ENCODE assay signal across 9 cellular contexts in the genomic region with DNA sequence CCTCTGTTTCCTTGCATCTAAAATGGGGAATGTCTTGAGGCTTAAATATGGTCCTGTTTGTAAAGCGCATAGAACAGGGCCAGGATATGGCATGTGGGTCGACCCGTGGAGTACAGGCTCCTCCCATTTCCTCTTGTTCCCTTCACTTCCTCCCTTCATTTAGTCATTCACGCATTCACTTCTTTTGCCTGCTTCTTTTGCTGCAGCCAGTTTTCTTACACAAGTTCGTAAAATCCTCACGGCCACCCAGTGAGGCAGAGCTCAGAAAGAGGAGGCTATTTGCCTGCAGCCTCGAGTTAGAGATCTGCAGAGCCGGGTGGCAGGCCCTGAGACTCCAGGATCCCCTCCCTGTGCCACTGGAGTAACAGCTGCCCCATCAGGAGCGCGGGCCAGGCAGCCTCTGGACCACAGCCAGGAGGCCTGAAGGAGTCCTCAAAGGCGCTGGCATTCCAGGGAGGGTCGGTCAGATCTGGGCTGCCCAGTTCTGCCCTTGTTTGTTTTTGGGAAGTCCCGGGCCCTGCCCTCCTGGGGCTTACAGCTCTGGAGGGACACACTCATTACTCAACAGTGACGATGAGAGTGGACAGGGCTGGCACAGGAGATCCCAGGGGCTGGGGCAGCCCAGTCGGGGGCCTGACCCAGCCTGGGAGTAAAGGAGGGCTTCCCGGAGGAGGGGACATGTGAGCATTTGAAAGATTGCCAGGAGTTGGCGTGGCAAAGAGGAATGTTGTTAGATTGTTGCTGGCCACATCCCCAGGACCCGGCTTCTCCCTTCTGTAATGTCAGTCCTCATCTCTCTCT. TPM values are rescaled to one million over a fixed set of nuclear protein-coding genes. Genes with fewer than 3 reads are reported as not detected.
DNase-seq lines count a peak whose midpoint lies in the region; ATAC-seq, FAIRE-seq and TF ChIP-seq lines count a peak whose summit lies in the region.
"Had no signal": no experiment of that assay in that cellular context is flagged by ENCODE, and none has a peak within 500 bp of the region (broad histone marks: within the 10 kb centered on the region; RNA-seq: fewer than 3 reads in every experiment).

No MANE protein-coding gene starts in this region.

- H3K9ac ChIP-seq in Karpas-422 (ENCODE audit: low read length) = peak overlapping the region; percentile 61; the same call in 1 of the 2 replicates
- H3K9ac ChIP-seq in kidney (ENCODE audit: low read length in 2 of 2) = peak overlapping the region in 1 of 2 donors; percentile 24

- H3K9me2 ChIP-seq in Karpas-422 (replicated peaks; ENCODE audit: insufficient read depth, low read length) = no peaks in the 10 kb centered on the region

- H3K27ac Mint-ChIP-seq in type B pancreatic cell = peak overlapping the region; percentile 53

- no peak for TF ChIP-seq CTCF in adrenal gland (IDR thresholded peaks at IDR 0.05)
- no peak for TF ChIP-seq CTCF in kidney (IDR thresholded peaks at IDR 0.05; ENCODE audit: borderline replicate concordance, extremely low read depth, insufficient read depth)
- TF ChIP-seq CTCF in type B pancreatic cell (conservative IDR thresholded peaks at IDR 0.05) = no peak

- H3K4me1 Mint-ChIP-seq in type B pancreatic cell (ENCODE audit: unreplicated experiment) = peaks cover 35% of the 10 kb centered on the region

- H3K27me3 Mint-ChIP-seq in type B pancreatic cell = no peaks in the 10 kb centered on the region

- H3K9me3 ChIP-seq in Karpas-422 (ENCODE audit: low read length) = no peaks in the 10 kb centered on the region
- no peaks in the 10 kb centered on the region for H3K9me3 ChIP-seq in adrenal gland (replicated peaks in 1 of 3)
- H3K9me3 ChIP-seq in kidney (ENCODE audit: control insufficient read depth in 1 of 2, low read length in 2 of 2) = no peaks in the 10 kb centered on the region

- no peak for FAIRE-seq in kidney (lab: Jason Lieb, UNC)

- peak overlapping the region; percentile 43; the same call in 1 of the 2 replicates for H3K27ac ChIP-seq in Karpas-422 (ENCODE audit: low read length)
- peak overlapping the region in 4 of 5 donors; percentile 36 to 82 (median 76) for H3K27ac ChIP-seq in adrenal gland
- H3K27ac ChIP-seq in kidney (ENCODE audit: low read depth in 2 of 2, low read length in 2 of 2) = peak overlapping the region; percentile 40 to 41

- TF ChIP-seq POLR2A in adrenal gland (IDR thresholded peaks at IDR 0.05) = no peak

- peak overlapping the region; percentile 79 for H3K4me2 ChIP-seq in Karpas-422 (ENCODE audit: low read depth, low read length, poor library complexity, severe bottlenecking)

- H4K20me1 ChIP-seq in Karpas-422 (ENCODE audit: insufficient read depth, low read depth, low read length) = peaks cover 22% of the 10 kb centered on the region

- H3K4me3 Mint-ChIP-seq in type B pancreatic cell = peak overlapping the region; percentile 34

- H3K36me3 ChIP-seq in Karpas-422 (ENCODE audit: insufficient read depth, low read length) (peaks cover 18% of the 10 kb centered on the region), adrenal gland (replicated peaks in 1 of 2) (peaks cover 0 to 19% of the 10 kb centered on the region in 2 donors), kidney (ENCODE audit: control insufficient read depth in 1 of 2, insufficient read depth in 2 of 2, low read length in 2 of 2) (peaks cover 11 to 17% of the 10 kb centered on the region in 2 donors)

- peaks cover 4% of the 10 kb centered on the region for H3K36me3 Mint-ChIP-seq in type B pancreatic cell

- DNase-seq in DMS 273 treated with DMSO at 0.1 percent for 48 hours (lab: John Stamatoyannopoulos, UW) = peak; percentile 22
- DNase-seq in Karpas-422 = no peak
- DNase-seq in adrenal gland = peak in 6 of 7 donors; percentile 61 to 79 (median 74)
- DNase-seq in kidney = peak; percentile 91
- DNase-seq in type B pancreatic cell (ENCODE audit: extremely low spot score, unreplicated experiment) = no peak
- no peak for DNase-seq in NCI-H510A (lab: John Stamatoyannopoulos, UW)
- no peak for DNase-seq in putamen (ENCODE audit: low spot score)

- intact Hi-C loops in adrenal gland (cut with DNase I) = no loop called here
- intact Hi-C loops in kidney (cut with DNase I) = no loop called here

- no peaks in the 10 kb centered on the region for H3K9me3 Mint-ChIP-seq in type B pancreatic cell

- ATAC-seq in GM19397 (IDR thresholded peaks at IDR 0.05; ENCODE audit: unreplicated experiment) = no peak

- WGBS in adrenal gland, 4 donors = 24 to 31% (median 25%) methylated on average over 11 to 18 of the region's 18 CpGs

- H3K4me1 ChIP-seq in Karpas-422 (ENCODE audit: low read length) (peaks cover 44% of the 10 kb centered on the region), adrenal gland (replicated peaks in 1 of 2) (peaks cover 35 to 61% of the 10 kb centered on the region in 2 donors), kidney (ENCODE audit: control insufficient read depth in 1 of 2, insufficient read depth in 1 of 2, low read depth in 1 of 2, low read length in 2 of 2) (peaks cover 19 to 38% of the 10 kb centered on the region in 2 donors)

- peaks cover 84% of the 10 kb centered on the region for H3K79me2 ChIP-seq in Karpas-422 (ENCODE audit: low read length)

- no peak overlapping the region for H2AFZ ChIP-seq in Karpas-422 (ENCODE audit: low read length)

- no peak overlapping the region; the same call in 1 of the 2 replicates for H3K4me3 ChIP-seq in Karpas-422 (ENCODE audit: low read length)
- H3K4me3 ChIP-seq in adrenal gland = no peak overlapping the region
- no peak overlapping the region for H3K4me3 ChIP-seq in kidney (ENCODE audit: low read length in 2 of 2)

- H3K27me3 ChIP-seq in Karpas-422 (ENCODE audit: low read length) (no peaks in the 10 kb centered on the region), adrenal gland (no peaks in the 10 kb centered on the region)

RNA-seq across cellular contexts. Expression of gene PPP5C, which starts 4.6 kb away (rescaled TPM):
- 31.1 and 57.5 TPM in 2 replicates for total RNA-seq in Karpas-422 (2014; rRNA removed; shearing (Covaris generic); ENCODE audit: low replicate concordance)
- total RNA-seq in adrenal gland = 10 to 100 TPM; 56.3 to 97.6 (median 74.4) TPM
- 100 to 1,000 TPM in 1 of 3 donors, 10 to 100 TPM in 2; 42.3 to 135 (median 75.4) TPM for polyA plus RNA-seq in adrenal gland
- 63.7 TPM for total RNA-seq in kidney
- 54.3 TPM for polyA plus RNA-seq in kidney (ENCODE audit: insufficient read depth, low read depth, low replicate concordance)
- 68.3 and 99.5 TPM in 2 replicates for total RNA-seq in type B pancreatic cell (ENCODE audit: low replicate concordance)

RNA-seq across cellular contexts. Expression of gene HIF3A, which starts 54.6 kb away (rescaled TPM):
- total RNA-seq in Karpas-422 (2014; rRNA removed; shearing (Covaris generic); ENCODE audit: low replicate concordance) = not detected in 2 replicates
- 10 to 100 TPM in 7 of 8 donors, 1 to 10 TPM in 1; 4.4 to 67.0 (median 24.0) TPM for total RNA-seq in adrenal gland
- polyA plus RNA-seq in adrenal gland = 10 to 100 TPM in 2 of 3 donors, 1 to 10 TPM in 1; 2.7 to 69.0 (median 17.2) TPM
- 40.4 TPM for total RNA-seq in kidney
- polyA plus RNA-seq in kidney (ENCODE audit: insufficient read depth, low read depth, low replicate concordance) = 3.3 TPM
- 46.1 and 62.4 TPM in 2 replicates for total RNA-seq in type B pancreatic cell (ENCODE audit: low replicate concordance)
- total RNA-seq: NCI-H460 had no signal

Comparison
In these comparisons a context has a peak if more than half of its experiments do, and no peak if none do; other contexts are left out.
1. DNase-seq: peak in DMS 273 treated with DMSO at 0.1 percent for 48 hours (single experiment), adrenal gland (6 of 7) and kidney (single experiment); none in Karpas-422 (single experiment), type B pancreatic cell (single experiment), NCI-H510A (single experiment) and putamen (single experiment).
2. Peak in every context shown above with its lines, with median percentiles within 50 percentile points of each other: H3K27ac ChIP-seq.